In the genomic region with DNA sequence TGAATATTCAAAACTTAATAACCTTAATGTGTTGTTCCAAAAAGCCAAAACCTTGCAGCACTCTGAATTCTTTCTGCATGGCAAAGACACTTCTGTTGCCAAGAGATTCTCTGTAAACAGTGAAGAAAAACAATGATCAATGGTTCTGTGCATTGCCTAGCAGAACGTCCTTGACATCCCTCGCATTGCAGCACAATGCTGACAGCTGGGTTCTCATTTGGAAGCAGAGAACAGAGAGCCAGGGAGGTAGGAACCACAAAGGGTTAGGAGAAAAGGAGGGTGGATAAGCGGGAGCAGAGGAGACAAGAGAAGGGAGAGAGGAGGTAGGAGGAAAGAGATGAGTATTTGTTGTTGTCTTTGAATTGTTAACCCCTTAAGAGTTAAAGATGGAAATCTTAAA, we compare ENCODE assay signal across 1 cellular context.
A peak's percentile ranks its signal among the peaks of the same experiment; 100 is the strongest.
TF ChIP-seq lines count a peak whose summit lies in the region.

No MANE protein-coding gene starts in this region.

TF ChIP-seq in HepG2, 621 proteins besides CTCF, POLR2A, EP300 and RAD21:
- TF ChIP-seq, protein P1, sequence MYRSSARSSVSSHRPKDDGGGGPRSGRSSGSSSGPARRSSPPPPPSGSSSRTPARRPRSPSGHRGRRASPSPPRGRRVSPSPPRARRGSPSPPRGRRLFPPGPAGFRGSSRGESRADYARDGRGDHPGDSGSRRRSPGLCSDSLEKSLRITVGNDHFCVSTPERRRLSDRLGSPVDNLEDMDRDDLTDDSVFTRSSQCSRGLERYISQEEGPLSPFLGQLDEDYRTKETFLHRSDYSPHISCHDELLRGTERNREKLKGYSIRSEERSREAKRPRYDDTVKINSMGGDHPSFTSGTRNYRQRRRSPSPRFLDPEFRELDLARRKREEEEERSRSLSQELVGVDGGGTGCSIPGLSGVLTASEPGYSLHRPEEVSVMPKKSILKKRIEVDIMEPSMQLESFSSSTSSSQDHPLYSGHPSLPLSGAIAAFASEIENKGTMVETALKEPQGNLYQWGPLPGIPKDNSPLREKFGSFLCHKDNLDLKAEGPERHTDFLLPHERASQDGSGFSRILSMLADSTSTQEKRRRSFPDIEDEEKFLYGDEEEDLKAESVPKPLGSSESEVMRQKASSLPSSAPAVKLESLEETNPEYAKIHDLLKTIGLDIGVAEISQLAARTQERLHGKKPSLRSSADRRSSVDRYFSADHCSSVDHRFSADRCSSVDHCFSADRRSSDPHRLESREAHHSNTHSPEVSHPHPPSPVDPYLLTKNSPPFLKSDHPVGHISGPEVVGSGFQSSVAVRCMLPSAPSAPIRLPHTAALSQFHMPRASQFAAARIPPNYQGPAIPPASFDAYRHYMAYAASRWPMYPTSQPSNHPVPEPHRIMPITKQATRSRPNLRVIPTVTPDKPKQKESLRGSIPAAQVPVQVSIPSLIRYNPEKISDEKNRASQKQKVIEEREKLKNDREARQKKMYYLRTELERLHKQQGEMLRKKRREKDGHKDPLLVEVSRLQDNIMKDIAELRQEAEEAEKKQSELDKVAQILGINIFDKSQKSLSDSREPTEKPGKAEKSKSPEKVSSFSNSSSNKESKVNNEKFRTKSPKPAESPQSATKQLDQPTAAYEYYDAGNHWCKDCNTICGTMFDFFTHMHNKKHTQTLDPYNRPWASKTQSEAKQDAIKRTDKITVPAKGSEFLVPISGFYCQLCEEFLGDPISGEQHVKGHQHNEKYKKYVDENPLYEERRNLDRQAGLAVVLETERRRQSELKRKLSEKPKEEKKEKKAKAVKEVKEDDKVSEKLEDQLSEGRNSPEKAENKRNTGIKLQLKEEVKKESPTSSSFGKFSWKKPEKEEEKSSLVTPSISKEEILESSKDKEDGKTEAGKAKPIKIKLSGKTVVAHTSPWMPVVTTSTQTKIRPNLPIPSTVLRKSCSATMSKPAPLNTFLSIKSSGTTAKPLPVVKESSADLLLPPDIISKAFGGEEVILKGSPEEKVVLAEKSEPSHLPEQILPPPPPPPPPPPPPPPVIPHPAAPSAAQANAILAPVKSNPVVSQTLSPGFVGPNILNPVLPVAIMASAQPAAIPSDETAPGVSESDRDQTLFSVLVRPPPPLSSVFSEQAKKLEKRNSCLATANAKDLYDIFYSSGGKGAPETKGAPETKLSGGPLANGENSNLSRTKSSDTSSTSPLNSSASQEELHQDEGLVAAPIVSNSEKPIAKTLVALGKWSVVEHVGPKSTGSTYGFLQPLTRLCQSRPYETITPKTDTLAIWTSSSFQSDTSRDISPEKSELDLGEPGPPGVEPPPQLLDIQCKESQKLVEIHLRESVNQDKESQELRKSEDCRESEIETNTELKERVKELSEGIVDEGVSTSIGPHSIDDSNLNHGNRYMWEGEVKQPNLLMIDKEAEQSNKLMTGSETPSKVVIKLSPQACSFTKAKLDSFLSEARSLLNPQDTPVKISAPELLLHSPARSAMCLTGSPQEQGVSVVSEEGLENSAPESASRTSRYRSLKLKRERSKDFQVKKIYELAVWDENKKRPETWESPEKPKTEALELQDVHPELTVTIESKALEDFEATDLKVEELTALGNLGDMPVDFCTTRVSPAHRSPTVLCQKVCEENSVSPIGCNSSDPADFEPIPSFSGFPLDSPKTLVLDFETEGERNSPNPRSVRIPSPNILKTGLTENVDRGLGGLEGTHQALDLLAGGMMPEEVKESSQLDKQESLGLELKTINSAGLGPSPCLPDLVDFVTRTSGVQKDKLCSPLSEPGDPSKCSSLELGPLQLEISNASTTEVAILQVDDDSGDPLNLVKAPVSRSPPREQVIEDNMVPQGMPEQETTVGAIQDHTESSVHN (CRISPR knock-in tag; IDR thresholded peaks at IDR 0.05): no peak
- no peak for TF ChIP-seq MIXL1 (CRISPR knock-in tag; IDR thresholded peaks at IDR 0.05)
- TF ChIP-seq ZSCAN22 (CRISPR knock-in tag; IDR thresholded peaks at IDR 0.05): no peak
- TF ChIP-seq NCOR1 (IDR thresholded peaks at IDR 0.05; ENCODE audit: borderline replicate concordance, low read length): no peak
- no peak for TF ChIP-seq SOX13 (IDR thresholded peaks at IDR 0.05)
- peak in 1 of 2 experiments; percentile 30; a peak in 1 of 4 replicates for TF ChIP-seq SOX13 (CRISPR knock-in tag; conservative IDR thresholded peaks at IDR 0.05 in 1 of 2, IDR thresholded peaks at IDR 0.05 in 1 of 2)
- TF ChIP-seq ERF (CRISPR knock-in tag; IDR thresholded peaks at IDR 0.05): no peak
- TF ChIP-seq RFX3 (CRISPR knock-in tag; IDR thresholded peaks at IDR 0.05): peak; percentile 42; the same call in 1 of the 2 replicates
- TF ChIP-seq, protein P2, sequence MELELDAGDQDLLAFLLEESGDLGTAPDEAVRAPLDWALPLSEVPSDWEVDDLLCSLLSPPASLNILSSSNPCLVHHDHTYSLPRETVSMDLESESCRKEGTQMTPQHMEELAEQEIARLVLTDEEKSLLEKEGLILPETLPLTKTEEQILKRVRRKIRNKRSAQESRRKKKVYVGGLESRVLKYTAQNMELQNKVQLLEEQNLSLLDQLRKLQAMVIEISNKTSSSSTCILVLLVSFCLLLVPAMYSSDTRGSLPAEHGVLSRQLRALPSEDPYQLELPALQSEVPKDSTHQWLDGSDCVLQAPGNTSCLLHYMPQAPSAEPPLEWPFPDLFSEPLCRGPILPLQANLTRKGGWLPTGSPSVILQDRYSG (CRISPR knock-in tag; IDR thresholded peaks at IDR 0.05): no peak
